Comparison of ENCODE assay signal across 10 cellular contexts in genomic region chr16:81711609-81712329, GRCh38.
DNase-seq lines count a peak whose midpoint lies in the region; ATAC-seq and TF ChIP-seq lines count a peak whose summit lies in the region.
"Had no signal": no experiment of that assay in that cellular context is flagged by ENCODE, and none has a peak within 500 bp of the region (broad histone marks: within the 10 kb centered on the region; RNA-seq: fewer than 3 reads in every experiment).

No MANE protein-coding gene starts in this region.

- DNase-seq in SIG-M5 treated with dmso at 0.1 percent for 504 hours (lab: John Stamatoyannopoulos, UW; ENCODE audit: unreplicated experiment) (peak; percentile 48), SIG-M5 (lab: John Stamatoyannopoulos, UW) (no peak), SK-N-SH (peak; percentile 41), foreskin fibroblast (peak; percentile 85 to 90), ecto neural progenitor cell (ENCODE audit: low spot score) (no peak)
- DNase-seq in activated CD4-positive, CD25-positive, alpha-beta regulatory T cell treated with anti-CD3 and anti-CD28 coated beads, Interleukin-2, amount 50 U/mL, for 72 hours = no peak
- DNase-seq: activated naive CD4-positive, alpha-beta T cell treated with anti-CD3 and anti-CD28 coated beads, Interleukin-2, amount 50 U/mL, for 16 hours had no signal

- H3K9me3 ChIP-seq in SK-N-SH (no peaks in the 10 kb centered on the region), stomach smooth muscle (ENCODE audit: control insufficient read depth in 2 of 2, low read length in 2 of 2) (no peaks in the 10 kb centered on the region)

- peaks cover 5% of the 10 kb centered on the region for H3F3A ChIP-seq in SK-N-SH (replicated peaks; ENCODE audit: insufficient read depth)

- POLR2A ChIA-PET in SK-N-SH (lab: Yijun Ruan, JAX) = no interaction called here

- H3K4me3 ChIP-seq in SK-N-SH (ENCODE audit: low read depth in 2 of 2, low read length in 1 of 2) (no peak overlapping the region), foreskin fibroblast (ENCODE audit: low read depth in 1 of 2, low read length in 2 of 2) (no peak overlapping the region), stomach smooth muscle (ENCODE audit: low read length in 2 of 2) (peak overlapping the region in 1 of 2 donors; percentile 19)

- WGBS in SK-N-SH (ENCODE audit: low lambda C conversion rate) = 36% methylated on average over 17 of the region's 21 CpGs

- peaks cover 6 to 18% of the 10 kb centered on the region in 2 experiments; a peak in 3 of 4 replicates for H3K4me1 ChIP-seq in SK-N-SH (ENCODE audit: control insufficient read depth in 1 of 2, insufficient read depth in 2 of 2, low read depth in 1 of 2, low read length in 1 of 2)
- peaks cover 42% of the 10 kb centered on the region for H3K4me1 ChIP-seq in stomach smooth muscle (ENCODE audit: control insufficient read depth, insufficient read depth, low read length)

- H3K4me2 ChIP-seq in SK-N-SH = peak overlapping the region; percentile 13; the same call in 1 of the 2 replicates

- H3K27me3 ChIP-seq in SK-N-SH (ENCODE audit: insufficient read depth) = no peaks in the 10 kb centered on the region
- H3K27me3 ChIP-seq in stomach smooth muscle (ENCODE audit: control insufficient read depth in 1 of 2, insufficient read depth in 2 of 2, low read length in 2 of 2) = no peaks in the 10 kb centered on the region

- TF ChIP-seq EP300 in SK-N-SH (IDR thresholded peaks at IDR 0.05; ENCODE audit: borderline replicate concordance in 1 of 2, low read depth in 1 of 2, low read length in 1 of 2) = peak in 1 of 2 experiments; percentile 46; a peak in 1 of 4 replicates

- no peak for TF ChIP-seq RAD21 in SK-N-SH (IDR thresholded peaks at IDR 0.05; ENCODE audit: low read length)

- no peaks in the 10 kb centered on the region for H4K20me1 ChIP-seq in SK-N-SH (ENCODE audit: insufficient read depth)

- H3K36me3 ChIP-seq in SK-N-SH (replicated peaks in 1 of 2; ENCODE audit: control insufficient read depth in 1 of 2, insufficient read depth in 2 of 2, low read length in 1 of 2) = peaks cover 0 to 7% of the 10 kb centered on the region in 2 experiments
- peaks cover 10 to 14% of the 10 kb centered on the region in 2 donors for H3K36me3 ChIP-seq in stomach smooth muscle (ENCODE audit: control insufficient read depth in 2 of 2, insufficient read depth in 2 of 2, low read length in 2 of 2)

- no peak overlapping the region for H2AFZ ChIP-seq in SK-N-SH (ENCODE audit: low read depth)

- TF ChIP-seq CTCF in SK-N-SH (IDR thresholded peaks at IDR 0.05) (no peak), foreskin fibroblast (IDR thresholded peaks at IDR 0.05; ENCODE audit: low read depth, low read length) (no peak)

- ATAC-seq in GM21529 (IDR thresholded peaks at IDR 0.05; ENCODE audit: unreplicated experiment) = no peak

- H3K9ac ChIP-seq in SK-N-SH (no peak overlapping the region), stomach smooth muscle (ENCODE audit: low read length in 2 of 2) (no peak overlapping the region)

- H3K79me2 ChIP-seq in SK-N-SH (ENCODE audit: insufficient read depth) = no peaks in the 10 kb centered on the region

- H3K9me2 ChIP-seq in SK-N-SH = no peaks in the 10 kb centered on the region

- CTCF ChIA-PET in SK-N-SH (lab: Yijun Ruan, JAX) = interaction anchor here (1.2 to 1.9 kb wide), 4 partner anchors 15 to 345 kb away, joined by 5 to 7 read pairs (median 6); no protein-coding TSS in a partner anchor

- H3K27ac ChIP-seq in SK-N-SH (ENCODE audit: low read depth in 2 of 2, low read length in 1 of 2) (peak overlapping the region in 1 of 2 experiments; percentile 45; a peak in 2 of 4 replicates), stomach smooth muscle (ENCODE audit: low read length) (peak overlapping the region; percentile 62)
- H3K27ac ChIP-seq: C4-2B had no signal

TF ChIP-seq in SK-N-SH, 30 proteins besides CTCF, POLR2A, EP300 and RAD21 (continues in another document):
- TF ChIP-seq MXI1 (IDR thresholded peaks at IDR 0.05; ENCODE audit: low read depth, low read length) (no peak), MEF2A (IDR thresholded peaks at IDR 0.05; ENCODE audit: borderline replicate concordance, low read depth) (peak; percentile 79; the same call in 1 of the 2 replicates), JUND (IDR thresholded peaks at IDR 0.05) (peak; percentile 83), EZH2phosphoT487 (IDR thresholded peaks at IDR 0.05; ENCODE audit: borderline replicate concordance, low read depth) (no peak), RFX5 (IDR thresholded peaks at IDR 0.05; ENCODE audit: low read length) (no peak), FOXJ3 (CRISPR knock-in tag; IDR thresholded peaks at IDR 0.05) (no peak), GATA2 (CRISPR knock-in tag; IDR thresholded peaks at IDR 0.05) (no peak), FOSL2 (IDR thresholded peaks at IDR 0.05; ENCODE audit: borderline replicate concordance, low read depth) (peak; percentile 89), ZBTB33 (IDR thresholded peaks at IDR 0.05; ENCODE audit: borderline replicate concordance, low read depth) (no peak), SIN3A (IDR thresholded peaks at IDR 0.05; ENCODE audit: borderline replicate concordance, low read depth, low read length) (no peak), TEAD4 (IDR thresholded peaks at IDR 0.05; ENCODE audit: borderline replicate concordance, insufficient read depth) (no peak), IRF3 (IDR thresholded peaks at IDR 0.05; ENCODE audit: low read depth, low read length) (no peak), FOXM1 (IDR thresholded peaks at IDR 0.05; ENCODE audit: low read depth) (no peak), REST (IDR thresholded peaks at IDR 0.05; ENCODE audit: low read depth, low read length) (0 out of 2 replicates have a peak, but pooled peaks have one; percentile 16), SMC3 (IDR thresholded peaks at IDR 0.05; ENCODE audit: low read depth, low read length) (no peak), USF2 (IDR thresholded peaks at IDR 0.05; ENCODE audit: borderline replicate concordance, low read depth, low read length) (no peak), CHD2 (IDR thresholded peaks at IDR 0.05; ENCODE audit: low read length, partially characterized antibody) (no peak), YY1 (IDR thresholded peaks at IDR 0.05; ENCODE audit: low read depth) (no peak), RCOR1 (IDR thresholded peaks at IDR 0.05; ENCODE audit: low read length) (no peak), GABPA (IDR thresholded peaks at IDR 0.05; ENCODE audit: low read depth) (no peak)

Comparison
In these comparisons a context has a peak if more than half of its experiments do, and no peak if none do; other contexts are left out.
1. DNase-seq: peak in SIG-M5 treated with dmso at 0.1 percent for 504 hours (single experiment), SK-N-SH (single experiment) and foreskin fibroblast (2 of 2); none in SIG-M5 (single experiment), ecto neural progenitor cell (single experiment) and activated CD4-positive, CD25-positive, alpha-beta regulatory T cell treated with anti-CD3 and anti-CD28 coated beads, Interleukin-2, amount 50 U/mL, for 72 hours (single experiment).